ENCODE assay signal across 26 cellular contexts in the genomic region with DNA sequence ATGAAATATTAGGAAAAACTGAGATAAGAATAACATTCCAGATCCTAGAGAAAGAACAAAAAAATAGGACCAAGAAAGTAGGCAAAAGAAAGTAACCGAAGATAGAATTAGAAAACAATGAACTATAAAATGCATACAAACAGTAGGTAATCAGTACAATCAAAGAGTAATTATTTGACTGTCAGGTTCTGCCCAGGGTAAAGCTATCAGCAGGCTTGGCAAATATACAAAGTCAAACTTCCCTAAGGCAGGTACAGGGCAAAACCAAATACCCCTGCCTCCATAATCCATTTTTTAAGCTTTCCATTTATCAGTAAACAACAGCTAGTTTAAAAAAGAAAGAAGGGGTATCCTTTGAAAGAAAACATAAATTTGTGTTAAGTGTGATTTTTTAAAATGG. TPM values are rescaled to one million over a fixed set of nuclear protein-coding genes. Genes with fewer than 3 reads are reported as not detected.
"Had no signal": no experiment of that assay in that cellular context is flagged by ENCODE, and none has a peak within 500 bp of the region (broad histone marks: within the 10 kb centered on the region; RNA-seq: fewer than 3 reads in every experiment).

No MANE protein-coding gene starts in this region.

- H3K4me3 ChIP-seq: left lung, lower lobe of right lung, stomach, testis, thyroid gland, transverse colon, upper lobe of left lung, vagina had no signal

- H3K4me1 ChIP-seq: left lung, lower lobe of right lung, parathyroid adenoma, testis, thyroid gland, upper lobe of left lung, vagina had no signal

- H2AFZ ChIP-seq: parathyroid adenoma had no signal

- H3K27me3 ChIP-seq: left lung, stomach, testis, thyroid gland, transverse colon, upper lobe of left lung, vagina had no signal

- FAIRE-seq: keratinocyte had no signal

- H3K27ac ChIP-seq: left lung, lower lobe of right lung, parathyroid adenoma, stomach, testis, thyroid gland, transverse colon, upper lobe of left lung, vagina had no signal

- H3K79me2 ChIP-seq: parathyroid adenoma had no signal

- H3K36me3 ChIP-seq: left lung, lower lobe of right lung, stomach, thyroid gland, transverse colon, upper lobe of left lung, vagina had no signal

- H3K9ac ChIP-seq: parathyroid adenoma had no signal

- H3K9me3 ChIP-seq: left lung, lower lobe of right lung, stomach, testis, thyroid gland, transverse colon, upper lobe of left lung, vagina had no signal

- DNase-seq: hippocampal formation; kidney glomerular epithelial cell; left cardiac atrium; left lung; lower lobe of right lung; mammary epithelial cell; mesenchymal stem cell; naive thymus-derived CD8-positive, alpha-beta T cell; nucleus accumbens; retina; right cardiac atrium; stimulated activated CD4-positive, alpha-beta T cell treated with anti-CD3 and anti-CD28 coated beads, Interleukin-12 subunit alpha, Interleukin-12 subunit beta, amount 100 ng/mL, for 4 hours; stimulated activated CD4-positive, alpha-beta T cell treated with anti-CD3 and anti-CD28 coated beads, Interleukin-15, amount 100 ng/mL, for 24 hours; stimulated activated CD4-positive, alpha-beta T cell treated with anti-CD3 and anti-CD28 coated beads, Interleukin-2, amount 100 ng/mL, for 24 hours; stimulated activated CD4-positive, alpha-beta T cell treated with anti-CD3 and anti-CD28 coated beads, Interleukin-4, amount 100 ng/mL, for 1 hour; stimulated activated naive B cell treated with anti-CD40 and anti-IgM and Interleukin-4, amounts not matched to agents 10 μg/mL and 1 μg/mL and 100 μg/mL, for 72 hours; stimulated activated naive CD8-positive, alpha-beta T cell treated with anti-CD3 and anti-CD28 coated beads, Interleukin-15, Interleukin-2, amounts not matched to agents 100 U/mL and 50 U/mL, for 24 hours; stomach; testis; thyroid gland; transverse colon; upper lobe of left lung had no signal

- ATAC-seq: left cardiac atrium; left lung; lower lobe of right lung; naive thymus-derived CD8-positive, alpha-beta T cell; right cardiac atrium; stimulated activated naive B cell treated with anti-CD40 and anti-IgM and Interleukin-4, amounts not matched to agents 10 μg/mL and 1 μg/mL and 100 μg/mL, for 72 hours; stimulated activated naive CD8-positive, alpha-beta T cell treated with anti-CD3 and anti-CD28 coated beads, Interleukin-15, Interleukin-2, amounts not matched to agents 100 U/mL and 50 U/mL, for 24 hours had no signal

RNA-seq across cellular contexts. Expression of gene CCDC163, which starts 53.3 kb away (rescaled TPM):
- total RNA-seq: skeletal muscle tissue, vagina had no signal
